16 cellular contexts compared by ENCODE assay signal in genomic region chr2:26130763-26131162, GRCh38. TPM values are rescaled to one million over a fixed set of nuclear protein-coding genes. Genes with fewer than 3 reads are reported as not detected.
DNase-seq lines count a peak whose midpoint lies in the region; ATAC-seq and TF ChIP-seq lines count a peak whose summit lies in the region.
"Had no signal": no experiment of that assay in that cellular context is flagged by ENCODE, and none has a peak within 500 bp of the region (broad histone marks: within the 10 kb centered on the region; RNA-seq: fewer than 3 reads in every experiment).

No MANE protein-coding gene starts in this region.

- no peaks in the 10 kb centered on the region for H3K27me3 ChIP-seq in naive thymus-derived CD4-positive, alpha-beta T cell (ENCODE audit: control insufficient read depth in 2 of 2, insufficient read depth in 2 of 2, low read length in 2 of 2)

- no peaks in the 10 kb centered on the region for H3K4me1 ChIP-seq in naive thymus-derived CD4-positive, alpha-beta T cell (ENCODE audit: control insufficient read depth in 2 of 2, insufficient read depth in 2 of 2, low read length in 2 of 2)

- no peak overlapping the region for H3K27ac ChIP-seq in naive thymus-derived CD4-positive, alpha-beta T cell (ENCODE audit: low read depth, low read length)
- H3K27ac ChIP-seq: PC-9 had no signal

- H3K4me1 Mint-ChIP-seq in activated CD4-positive, alpha-beta T cell treated with anti-CD3 and anti-CD28 coated beads, Interleukin-2, amount 10 ng/mL, durations not matched to agents 7 days and 5 days, result peaks cover 14% of the 10 kb centered on the region
- H3K4me1 Mint-ChIP-seq in activated CD8-positive, alpha-beta T cell treated with anti-CD3 and anti-CD28 coated beads for 36 hours (ENCODE audit: low read depth), result peaks cover 14% of the 10 kb centered on the region
- H3K4me1 Mint-ChIP-seq in naive thymus-derived CD4-positive, alpha-beta T cell, result peaks cover 9 to 22% (median 14%) of the 10 kb centered on the region in 7 donors

- peaks cover 25% of the 10 kb centered on the region for H3K36me3 Mint-ChIP-seq in activated CD4-positive, alpha-beta T cell treated with anti-CD3 and anti-CD28 coated beads, Interleukin-2, amount 10 ng/mL, durations not matched to agents 7 days and 5 days (ENCODE audit: low read depth)
- H3K36me3 Mint-ChIP-seq in activated CD8-positive, alpha-beta T cell treated with anti-CD3 and anti-CD28 coated beads for 36 hours (ENCODE audit: low read depth), result peaks cover 9% of the 10 kb centered on the region
- H3K36me3 Mint-ChIP-seq in naive thymus-derived CD4-positive, alpha-beta T cell, result peaks cover 0 to 17% (median 12%) of the 10 kb centered on the region in 5 donors

- H3K27ac Mint-ChIP-seq in activated CD4-positive, alpha-beta T cell treated with anti-CD3 and anti-CD28 coated beads, Interleukin-2, amount 10 ng/mL, durations not matched to agents 7 days and 5 days, result no peak overlapping the region
- H3K27ac Mint-ChIP-seq in activated CD8-positive, alpha-beta T cell treated with anti-CD3 and anti-CD28 coated beads for 36 hours, result peak overlapping the region; percentile 26
- peak overlapping the region in 8 of 9 donors; percentile 5 to 80 (median 34) for H3K27ac Mint-ChIP-seq in naive thymus-derived CD4-positive, alpha-beta T cell
- H3K27ac Mint-ChIP-seq: HFFc6 had no signal

- TF ChIP-seq CTCF in GM12865 (IDR thresholded peaks at IDR 0.05; ENCODE audit: insufficient read depth, low read depth, low read length, missing control alignments), result no peak
- TF ChIP-seq CTCF in activated CD8-positive, alpha-beta T cell treated with anti-CD3 and anti-CD28 coated beads for 36 hours (IDR thresholded peaks at IDR 0.05), result no peak

- H3K9me3 Mint-ChIP-seq in activated CD4-positive, alpha-beta T cell treated with anti-CD3 and anti-CD28 coated beads, Interleukin-2, amount 10 ng/mL, durations not matched to agents 7 days and 5 days, result no peaks in the 10 kb centered on the region
- H3K9me3 Mint-ChIP-seq in activated CD8-positive, alpha-beta T cell treated with anti-CD3 and anti-CD28 coated beads for 36 hours, result no peaks in the 10 kb centered on the region
- no peaks in the 10 kb centered on the region for H3K9me3 Mint-ChIP-seq in naive thymus-derived CD4-positive, alpha-beta T cell
- H3K9me3 Mint-ChIP-seq: HFFc6 had no signal

- no peaks in the 10 kb centered on the region for H3K27me3 Mint-ChIP-seq in activated CD4-positive, alpha-beta T cell treated with anti-CD3 and anti-CD28 coated beads, Interleukin-2, amount 10 ng/mL, durations not matched to agents 7 days and 5 days
- H3K27me3 Mint-ChIP-seq in activated CD8-positive, alpha-beta T cell treated with anti-CD3 and anti-CD28 coated beads for 36 hours, result no peaks in the 10 kb centered on the region
- H3K27me3 Mint-ChIP-seq in naive thymus-derived CD4-positive, alpha-beta T cell, result no peaks in the 10 kb centered on the region

- intact Hi-C loops in activated CD8-positive, alpha-beta T cell treated with anti-CD3 and anti-CD28 coated beads for 36 hours (cut with micrococcal nuclease), result no loop called here
- intact Hi-C loops in naive thymus-derived CD4-positive, alpha-beta T cell (cut with micrococcal nuclease), result no loop called here

- ATAC-seq in activated CD8-positive, alpha-beta T cell treated with anti-CD3 and anti-CD28 coated beads for 36 hours, result no peak
- no peak for ATAC-seq in naive thymus-derived CD4-positive, alpha-beta T cell
- no peak for ATAC-seq in left lobe of liver
- ATAC-seq in GM21723 (IDR thresholded peaks at IDR 0.05; ENCODE audit: unreplicated experiment), result no peak

- CTCF ChIA-PET in activated CD4-positive, alpha-beta T cell treated with anti-CD3 and anti-CD28 coated beads, Interleukin-2, amount 10 ng/mL, durations not matched to agents 7 days and 5 days (lab: Charles Lee), result no interaction called here
- CTCF ChIA-PET in activated CD8-positive, alpha-beta T cell treated with anti-CD3 and anti-CD28 coated beads for 36 hours (lab: Charles Lee), result interaction anchor here (2.4 kb wide), 1 partner anchor 139 kb away, joined by 8 read pairs; no protein-coding TSS in a partner anchor
- CTCF ChIA-PET in naive thymus-derived CD4-positive, alpha-beta T cell (lab: Charles Lee), result no interaction called here

- POLR2A ChIA-PET in activated CD4-positive, alpha-beta T cell treated with anti-CD3 and anti-CD28 coated beads, Interleukin-2, amount 10 ng/mL, durations not matched to agents 7 days and 5 days (lab: Charles Lee), result no interaction called here
- POLR2A ChIA-PET in activated CD8-positive, alpha-beta T cell treated with anti-CD3 and anti-CD28 coated beads for 36 hours (lab: Charles Lee), result interaction anchor here (0.6 kb wide), 1 partner anchor 44 kb away, joined by 3 read pairs; no protein-coding TSS in a partner anchor
- POLR2A ChIA-PET in naive thymus-derived CD4-positive, alpha-beta T cell (lab: Charles Lee), result interaction anchor here (0.7 kb wide), 2 partner anchors 13 to 1341 kb away, joined by 3 read pairs; no protein-coding TSS in a partner anchor

- H3K4me3 Mint-ChIP-seq in activated CD4-positive, alpha-beta T cell treated with anti-CD3 and anti-CD28 coated beads, Interleukin-2, amount 10 ng/mL, durations not matched to agents 7 days and 5 days, result no peak overlapping the region
- no peak overlapping the region for H3K4me3 Mint-ChIP-seq in activated CD8-positive, alpha-beta T cell treated with anti-CD3 and anti-CD28 coated beads for 36 hours
- H3K4me3 Mint-ChIP-seq in naive thymus-derived CD4-positive, alpha-beta T cell, result no peak overlapping the region
- H3K4me3 Mint-ChIP-seq: HFFc6 had no signal

- no peak overlapping the region for H3K4me3 ChIP-seq in GM12865 (ENCODE audit: low read depth, low read length)
- H3K4me3 ChIP-seq in naive thymus-derived CD4-positive, alpha-beta T cell (ENCODE audit: low read length), result no peak overlapping the region
- H3K4me3 ChIP-seq: PC-9 had no signal

- no peaks in the 10 kb centered on the region for H3K9me3 ChIP-seq in naive thymus-derived CD4-positive, alpha-beta T cell (ENCODE audit: control insufficient read depth in 2 of 3, low read length in 3 of 3)

- DNase-seq in activated CD4-positive, alpha-beta T cell treated with anti-CD3 and anti-CD28 coated beads, Interleukin-2, amount 10 ng/mL, durations not matched to agents 7 days and 5 days, result peak; percentile 16
- DNase-seq in activated CD4-positive, alpha-beta T cell treated with anti-CD3 and anti-CD28 coated beads for 4 hours, result no peak
- DNase-seq in GM12865 (ENCODE audit: low read depth) (peak; percentile 16), SHP77 (lab: John Stamatoyannopoulos, UW) (no peak), left lobe of liver (ENCODE audit: low spot score) (no peak)
- DNase-seq in activated CD8-positive, alpha-beta T cell treated with anti-CD3 and anti-CD28 coated beads for 36 hours, result no peak
- DNase-seq in naive thymus-derived CD4-positive, alpha-beta T cell, result peak in 1 of 9 donors; percentile 7
- DNase-seq: 8988T, GDM1, HFFc6, NCI-H1092 treated with DMSO at 0.1 percent for 48 hours, NCI-H510A treated with DMSO at 0.1 percent for 48 hours, NCI-H82, PC-9 had no signal

- H3K36me3 ChIP-seq in naive thymus-derived CD4-positive, alpha-beta T cell (ENCODE audit: control insufficient read depth in 2 of 3, insufficient read depth in 3 of 3, low read length in 3 of 3), result peaks cover 0 to 29% (median 0%) of the 10 kb centered on the region in 3 experiments

RNA-seq across cellular contexts. Expression of gene GAREM2, which starts 42.1 kb away (rescaled TPM):
- 1 to 10 TPM; 2.9 to 3.5 TPM for total RNA-seq in activated CD4-positive, alpha-beta T cell treated with anti-CD3 and anti-CD28 coated beads, Interleukin-2, amount 10 ng/mL, durations not matched to agents 7 days and 5 days
- 1 to 10 TPM; 2.2 to 2.7 TPM for total RNA-seq in activated CD8-positive, alpha-beta T cell treated with anti-CD3 and anti-CD28 coated beads for 36 hours
- 1 to 10 TPM; 4.5 to 8.4 (median 4.9) TPM for total RNA-seq in naive thymus-derived CD4-positive, alpha-beta T cell
- 1 to 10 TPM; 2.4 to 2.6 TPM for polyA plus RNA-seq in naive thymus-derived CD4-positive, alpha-beta T cell
- total RNA-seq in left lobe of liver, result 0.15 TPM
- total RNA-seq: H4, HFFc6 had no signal

Comparison
In these comparisons a context has a peak if more than half of its experiments do, and no peak if none do; other contexts are left out.
1. DNase-seq: peak in activated CD4-positive, alpha-beta T cell treated with anti-CD3 and anti-CD28 coated beads, Interleukin-2, amount 10 ng/mL, durations not matched to agents 7 days and 5 days (single experiment) and GM12865 (single experiment); none in activated CD4-positive, alpha-beta T cell treated with anti-CD3 and anti-CD28 coated beads for 4 hours (0 of 2), activated CD8-positive, alpha-beta T cell treated with anti-CD3 and anti-CD28 coated beads for 36 hours (single experiment), SHP77 (0 of 2) and left lobe of liver (single experiment).